In the genomic region with DNA sequence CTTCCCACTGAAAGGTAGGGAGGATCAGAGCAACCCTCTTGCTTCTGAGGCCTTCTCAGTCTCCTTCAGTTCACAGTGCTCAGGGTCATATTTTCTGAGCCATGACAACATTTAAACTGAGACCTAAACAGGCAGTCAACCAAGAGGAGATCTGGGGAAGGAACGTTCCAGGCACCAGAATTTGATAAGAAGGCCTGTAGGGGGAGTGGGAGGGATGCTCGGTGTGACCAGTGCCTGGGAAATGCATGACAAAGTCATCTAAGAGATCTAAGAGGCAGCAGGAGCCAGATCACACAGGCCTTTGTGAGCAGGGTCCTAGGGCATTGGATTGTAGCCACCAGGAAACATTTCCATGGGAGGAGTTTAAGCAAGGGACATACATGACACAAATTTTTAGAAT, we compare ENCODE assay signal across 12 cellular contexts.
DNase-seq lines count a peak whose midpoint lies in the region; ATAC-seq and TF ChIP-seq lines count a peak whose summit lies in the region.
"Had no signal": no experiment of that assay in that cellular context is flagged by ENCODE, and none has a peak within 500 bp of the region (broad histone marks: within the 10 kb centered on the region; RNA-seq: fewer than 3 reads in every experiment).

No MANE protein-coding gene starts in this region.

- no peak overlapping the region for H3K4me2 ChIP-seq in mammary epithelial cell (ENCODE audit: insufficient read depth, low read depth, low read length)
- H3K4me2 ChIP-seq in neuronal stem cell (ENCODE audit: insufficient read depth, low read length, poor library complexity, severe bottlenecking): no peak overlapping the region
- H3K4me2 ChIP-seq: A549 had no signal

- H2BK15ac ChIP-seq in neuronal stem cell (ENCODE audit: low read length): no peak overlapping the region

- no peaks in the 10 kb centered on the region for H3K79me2 ChIP-seq in mammary epithelial cell (ENCODE audit: insufficient read depth, low read length)

- no peak overlapping the region for H3K27ac ChIP-seq in mammary epithelial cell (ENCODE audit: insufficient read depth, low read depth, low read length)
- H3K27ac ChIP-seq in neuronal stem cell (replicated peaks; ENCODE audit: low read length): peak overlapping the region; percentile 0
- H3K27ac ChIP-seq: A549 had no signal

- H3K9ac ChIP-seq in mammary epithelial cell (ENCODE audit: insufficient read depth, low read length) (no peak overlapping the region), neuronal stem cell (ENCODE audit: low read depth, low read length, poor library complexity) (no peak overlapping the region)

- H4K20me1 ChIP-seq in mammary epithelial cell (ENCODE audit: insufficient read depth, low read length): no peaks in the 10 kb centered on the region

- no peaks in the 10 kb centered on the region for H3K79me1 ChIP-seq in neuronal stem cell (ENCODE audit: low read depth, low read length)

- no peaks in the 10 kb centered on the region for H3K27me3 Mint-ChIP-seq in activated CD4-positive, alpha-beta memory T cell treated with anti-CD3 and anti-CD28 coated beads for 36 hours

- H3K36me3 Mint-ChIP-seq in activated CD4-positive, alpha-beta memory T cell treated with anti-CD3 and anti-CD28 coated beads for 36 hours: no peaks in the 10 kb centered on the region

- H3K4me3 ChIP-seq in mammary epithelial cell (replicated peaks in 1 of 3; ENCODE audit: insufficient read depth in 1 of 3, low read depth in 2 of 3, low read length in 3 of 3) (no peak overlapping the region), neuronal stem cell (ENCODE audit: low read length in 2 of 2) (no peak overlapping the region)
- H3K4me3 ChIP-seq: A549 had no signal

- peaks cover 7% of the 10 kb centered on the region for H3K4me1 Mint-ChIP-seq in activated CD4-positive, alpha-beta memory T cell treated with anti-CD3 and anti-CD28 coated beads for 36 hours (ENCODE audit: low read depth)

- CTCF ChIA-PET in mammary epithelial cell (lab: Charles Lee; ENCODE audit: low non-redundant PET): no interaction called here
- CTCF ChIA-PET in activated CD4-positive, alpha-beta memory T cell treated with anti-CD3 and anti-CD28 coated beads for 36 hours (lab: Charles Lee): no interaction called here

- intact Hi-C loops in mammary epithelial cell (cut with micrococcal nuclease): no loop called here
- intact Hi-C loops in activated CD4-positive, alpha-beta memory T cell treated with anti-CD3 and anti-CD28 coated beads for 36 hours (cut with micrococcal nuclease): no loop called here

- no peak overlapping the region for H4K91ac ChIP-seq in neuronal stem cell (ENCODE audit: low read depth, low read length, poor library complexity)

- no peak overlapping the region for H3K4ac ChIP-seq in neuronal stem cell (ENCODE audit: low read length)

- dilution Hi-C loops in mammary epithelial cell (cut with HindIII; ENCODE audit: low sequenced_read_pairs): no loop called here

- H3K23ac ChIP-seq in neuronal stem cell (ENCODE audit: low read depth, low read length, poor library complexity): no peak overlapping the region

- ATAC-seq in GM19463 (IDR thresholded peaks at IDR 0.05; ENCODE audit: unreplicated experiment): no peak
- no peak for ATAC-seq in esophagus mucosa

- POLR2A ChIA-PET in activated CD4-positive, alpha-beta memory T cell treated with anti-CD3 and anti-CD28 coated beads for 36 hours (lab: Charles Lee): no interaction called here

- H3K36me3 ChIP-seq in mammary epithelial cell (ENCODE audit: insufficient read depth, low read length) (no peaks in the 10 kb centered on the region), neuronal stem cell (replicated peaks in 1 of 2; ENCODE audit: control insufficient read depth in 2 of 2, insufficient read depth in 2 of 2, low read length in 2 of 2) (no peaks in the 10 kb centered on the region)

- TF ChIP-seq CTCF in mammary epithelial cell (conservative IDR thresholded peaks at IDR 0.05 in 1 of 2, IDR thresholded peaks at IDR 0.05 in 1 of 2; ENCODE audit: extremely low read depth in 1 of 2, insufficient read depth in 1 of 2, low read depth in 1 of 2, low read length in 2 of 2): peak; percentile 17 to 18

- H3K14ac ChIP-seq in neuronal stem cell (ENCODE audit: low read length): no peak overlapping the region

- no peak overlapping the region for H4K8ac ChIP-seq in neuronal stem cell (ENCODE audit: low read depth, low read length)

- DNase-seq in DMS153 (lab: John Stamatoyannopoulos, UW) (peak; percentile 28), DMS153 treated with DMSO at 0.1 percent for 48 hours (lab: John Stamatoyannopoulos, UW; ENCODE audit: unreplicated experiment) (no peak), LHCN-M2 (ENCODE audit: low read depth) (peak; percentile 63), mammary epithelial cell (no peak), neuronal stem cell (ENCODE audit: low spot score) (no peak)
- DNase-seq in activated CD4-positive, alpha-beta memory T cell treated with anti-CD3 and anti-CD28 coated beads for 36 hours: no peak
- DNase-seq: activated CD8-positive, alpha-beta memory T cell treated with anti-CD3 and anti-CD28 coated beads for 24 hours; NCI-H1048; stimulated activated naive CD4-positive, alpha-beta T cell treated with Interleukin-2 at 50 U/mL for 16 hours had no signal

- H3K27me3 ChIP-seq in mammary epithelial cell (ENCODE audit: insufficient read depth, low read length) (no peaks in the 10 kb centered on the region), neuronal stem cell (ENCODE audit: control insufficient read depth in 3 of 3, insufficient read depth in 3 of 3, low read depth in 1 of 3, low read length in 3 of 3) (no peaks in the 10 kb centered on the region)

- H2BK120ac ChIP-seq in neuronal stem cell (ENCODE audit: low read depth, low read length): no peak overlapping the region

- H2BK12ac ChIP-seq in neuronal stem cell (ENCODE audit: low read length): no peak overlapping the region

- H3K9me3 Mint-ChIP-seq in activated CD4-positive, alpha-beta memory T cell treated with anti-CD3 and anti-CD28 coated beads for 36 hours: no peaks in the 10 kb centered on the region

- H3K4me3 Mint-ChIP-seq in activated CD4-positive, alpha-beta memory T cell treated with anti-CD3 and anti-CD28 coated beads for 36 hours: no peak overlapping the region

- in situ Hi-C loops in mammary epithelial cell (cut with MboI; ENCODE audit: low sequenced_read_pairs in 2 of 2): no loop called here

- no peak overlapping the region for H2AK5ac ChIP-seq in neuronal stem cell (ENCODE audit: low read depth, low read length)

- no peak overlapping the region for H3K27ac Mint-ChIP-seq in activated CD4-positive, alpha-beta memory T cell treated with anti-CD3 and anti-CD28 coated beads for 36 hours

- no peak overlapping the region for H2BK5ac ChIP-seq in neuronal stem cell (ENCODE audit: low read length)

- no peaks in the 10 kb centered on the region for H3K9me3 ChIP-seq in mammary epithelial cell (replicated peaks; ENCODE audit: insufficient read depth, low read length)
- H3K9me3 ChIP-seq in neuronal stem cell (replicated peaks in 1 of 2; ENCODE audit: control insufficient read depth in 2 of 2, insufficient read depth in 1 of 2, low read depth in 1 of 2, low read length in 2 of 2): no peaks in the 10 kb centered on the region
- H3K9me3 ChIP-seq: A549 had no signal

- WGBS in mammary epithelial cell (ENCODE audit: low coverage, missing lambda C conversion rate): 100% methylated on average over 2 of the region's 2 CpGs
- WGBS in neuronal stem cell (ENCODE audit: extremely low coverage in 2 of 2, insufficient read length in 2 of 2, insufficient replicate concordance in 1 of 2), 2 donors: no CpG with 5 or more reads among the region's 2 CpGs

- no peak overlapping the region for H3K18ac ChIP-seq in neuronal stem cell (ENCODE audit: low read length)

- no peaks in the 10 kb centered on the region for H3K4me1 ChIP-seq in mammary epithelial cell (ENCODE audit: insufficient read depth, low read length)
- H3K4me1 ChIP-seq in neuronal stem cell (ENCODE audit: control insufficient read depth in 2 of 2, insufficient read depth in 1 of 2, low read depth in 1 of 2, low read length in 2 of 2): peaks cover 14 to 18% of the 10 kb centered on the region in 2 donors
- H3K4me1 ChIP-seq: A549 had no signal

- H2AFZ ChIP-seq in mammary epithelial cell (ENCODE audit: low read depth, low read length) (no peak overlapping the region), neuronal stem cell (ENCODE audit: low read length) (no peak overlapping the region)

- BruUV-seq in mammary epithelial cell (replicated peaks; lab: Mats Ljungman, UMichigan): no TSS peak

Comparison
In these comparisons a context has a peak if more than half of its experiments do, and no peak if none do; other contexts are left out.
1. DNase-seq: peak in DMS153 (single experiment) and LHCN-M2 (single experiment); none in DMS153 treated with DMSO at 0.1 percent for 48 hours (single experiment), mammary epithelial cell (single experiment), neuronal stem cell (single experiment) and activated CD4-positive, alpha-beta memory T cell treated with anti-CD3 and anti-CD28 coated beads for 36 hours (single experiment).